2 cellular contexts compared by ENCODE assay signal in the genomic region with DNA sequence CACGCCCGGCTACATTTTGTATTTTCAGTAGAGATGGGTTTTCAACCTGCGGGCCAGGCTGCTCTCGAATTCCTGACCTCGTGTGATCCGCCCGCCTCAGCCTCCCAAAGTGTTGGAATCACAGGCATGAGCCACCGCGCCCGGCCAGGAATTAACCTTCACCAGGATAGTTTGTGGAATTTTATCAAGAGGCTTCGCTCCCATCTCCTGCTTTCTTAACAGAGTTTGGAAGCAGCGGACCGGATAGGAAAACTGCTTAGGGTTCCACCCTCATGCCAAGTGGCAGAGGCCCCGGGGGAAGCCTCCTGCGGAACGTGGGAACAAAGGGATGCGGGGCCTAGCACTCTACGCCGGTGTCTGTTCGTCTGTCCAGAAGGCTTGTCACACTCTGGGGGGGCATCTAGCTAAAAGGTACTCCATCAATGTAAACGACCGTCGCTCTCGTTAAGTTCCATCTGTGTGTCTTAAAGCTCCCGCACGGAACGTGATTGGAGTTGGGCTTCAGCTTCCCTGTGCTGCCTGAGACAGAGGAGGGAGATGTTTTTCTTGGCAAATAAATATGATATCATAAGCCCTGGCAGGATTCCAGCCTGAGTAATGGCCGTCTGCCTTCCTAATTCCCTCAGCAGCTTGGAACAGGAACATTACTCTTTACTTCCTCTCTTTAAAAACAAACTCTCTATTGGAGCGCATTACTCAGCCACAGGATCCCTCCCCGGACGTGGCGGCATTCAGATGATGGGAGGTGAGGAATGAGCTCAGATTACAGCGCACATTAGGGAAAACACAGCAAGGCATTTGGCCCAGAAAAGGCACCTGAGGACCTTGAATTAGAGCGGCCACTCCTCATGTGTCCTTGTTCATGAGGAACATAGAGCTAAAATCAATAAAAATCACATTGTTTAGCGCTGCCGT.
TF ChIP-seq lines count a peak whose summit lies in the region.

No MANE protein-coding gene starts in this region.

TF ChIP-seq in A549, 52 proteins besides CTCF, POLR2A, EP300 and RAD21 (continued from another document):
- TF ChIP-seq, protein P1, sequence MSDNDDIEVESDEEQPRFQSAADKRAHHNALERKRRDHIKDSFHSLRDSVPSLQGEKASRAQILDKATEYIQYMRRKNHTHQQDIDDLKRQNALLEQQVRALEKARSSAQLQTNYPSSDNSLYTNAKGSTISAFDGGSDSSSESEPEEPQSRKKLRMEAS (IDR thresholded peaks at IDR 0.05): no peak
- TF ChIP-seq HOXB5 (CRISPR knock-in tag; IDR thresholded peaks at IDR 0.05) (no peak), NPAS2 (CRISPR knock-in tag; IDR thresholded peaks at IDR 0.05; ENCODE audit: borderline replicate concordance) (no peak)

TF ChIP-seq in IMR-90, 13 proteins besides CTCF, POLR2A, EP300 and RAD21 (continued from another document):
- TF ChIP-seq MAZ (IDR thresholded peaks at IDR 0.05; ENCODE audit: borderline replicate concordance, low read depth, low read length) (peak; percentile 43; the same call in 1 of the 2 replicates), CEBPB (IDR thresholded peaks at IDR 0.05; ENCODE audit: low read depth, low read length) (peak; percentile 9; the same call in 1 of the 2 replicates)
TF ChIP-seq in IMR-90: peak in this region for 4.
